Comparison of ENCODE assay signal across 10 cellular contexts in the genomic region with DNA sequence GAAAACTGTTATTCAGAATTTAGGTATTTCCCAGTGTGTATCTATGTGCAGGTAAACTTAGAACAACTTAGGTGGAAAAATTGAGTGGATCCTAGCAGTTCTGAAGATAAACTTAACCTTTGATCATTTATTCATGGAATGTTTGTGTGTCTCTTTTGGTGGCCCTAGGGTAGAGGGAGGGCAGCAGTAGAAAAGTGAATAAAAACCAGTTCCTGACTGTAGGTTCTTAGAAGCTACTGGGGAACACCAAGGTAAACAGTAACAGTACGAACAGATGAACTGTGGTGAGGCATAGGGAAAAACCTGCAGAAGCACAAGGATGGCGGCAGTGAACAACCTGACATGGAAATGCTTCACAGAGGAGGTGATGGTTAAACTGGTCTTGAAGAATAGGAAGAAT. TPM values are rescaled to one million over a fixed set of nuclear protein-coding genes. Genes with fewer than 3 reads are reported as not detected.
A peak's percentile ranks its signal among the peaks of the same experiment; 100 is the strongest.
DNase-seq lines count a peak whose midpoint lies in the region; ATAC-seq, FAIRE-seq and TF ChIP-seq lines count a peak whose summit lies in the region.
"Had no signal": no experiment of that assay in that cellular context is flagged by ENCODE, and none has a peak within 500 bp of the region (broad histone marks: within the 10 kb centered on the region; RNA-seq: fewer than 3 reads in every experiment).

No MANE protein-coding gene starts in this region.

- no peak for TF ChIP-seq CTCF in astrocyte (IDR thresholded peaks at IDR 0.05; ENCODE audit: insufficient read depth, low read depth, low read length)
- no peak for TF ChIP-seq CTCF in lung (IDR thresholded peaks at IDR 0.05; ENCODE audit: control extremely low read depth, extremely low read depth)
- TF ChIP-seq CTCF in thoracic aorta (IDR thresholded peaks at IDR 0.05), result no peak

- ATAC-seq in activated CD8-positive, alpha-beta memory T cell treated with anti-CD3 and anti-CD28 coated beads, Interleukin-2, amount 10 ng/mL, durations not matched to agents 7 days and 5 days, result no peak
- no peak for ATAC-seq in lung (ENCODE audit: insufficient read depth, low FRiP score)
- no peak for ATAC-seq in thoracic aorta (ENCODE audit: insufficient number of reproducible peaks, low FRiP score, low read depth)
- ATAC-seq in GM19328 (IDR thresholded peaks at IDR 0.05; ENCODE audit: unreplicated experiment), result no peak

- H3K4me1 Mint-ChIP-seq in activated CD8-positive, alpha-beta memory T cell treated with anti-CD3 and anti-CD28 coated beads, Interleukin-2, amount 10 ng/mL, durations not matched to agents 7 days and 5 days, result peaks cover 56% of the 10 kb centered on the region
- peaks cover 37% of the 10 kb centered on the region for H3K4me1 Mint-ChIP-seq in astrocyte (ENCODE audit: low read depth, unreplicated experiment)

- no peak for FAIRE-seq in astrocyte (lab: Jason Lieb, UNC)

- peak overlapping the region; percentile 36 for H3K9ac ChIP-seq in astrocyte (ENCODE audit: low read length)

- no peaks in the 10 kb centered on the region for H3K36me3 ChIP-seq in astrocyte (ENCODE audit: insufficient read depth, low read length)
- peaks cover 0 to 1% of the 10 kb centered on the region in 2 donors for H3K36me3 ChIP-seq in lung (ENCODE audit: control insufficient read depth in 2 of 2, insufficient read depth in 2 of 2, low read length in 2 of 2)
- H3K36me3 ChIP-seq in thoracic aorta, result no peaks in the 10 kb centered on the region

- peak overlapping the region; percentile 98 for H3K4me2 ChIP-seq in astrocyte (ENCODE audit: low read length)

- H2AFZ ChIP-seq in astrocyte (ENCODE audit: low read depth, low read length), result no peak overlapping the region

- H3K36me3 Mint-ChIP-seq in activated CD8-positive, alpha-beta memory T cell treated with anti-CD3 and anti-CD28 coated beads, Interleukin-2, amount 10 ng/mL, durations not matched to agents 7 days and 5 days, result peaks cover 26% of the 10 kb centered on the region
- no peaks in the 10 kb centered on the region for H3K36me3 Mint-ChIP-seq in astrocyte (ENCODE audit: low read depth, unreplicated experiment)

- H3K9me3 ChIP-seq in astrocyte (ENCODE audit: insufficient read depth, low read depth, low read length) (no peaks in the 10 kb centered on the region), lung (ENCODE audit: control insufficient read depth in 2 of 2, insufficient read depth in 1 of 2, low read length in 1 of 2) (no peaks in the 10 kb centered on the region), thoracic aorta (no peaks in the 10 kb centered on the region)

- H3K4me1 ChIP-seq in astrocyte (ENCODE audit: insufficient read depth, low read length) (peaks cover 11% of the 10 kb centered on the region), lung (ENCODE audit: control insufficient read depth in 2 of 2, insufficient read depth in 2 of 2, low read length in 2 of 2) (peaks cover 9 to 37% of the 10 kb centered on the region in 2 donors), thoracic aorta (ENCODE audit: control insufficient read depth in 1 of 2, low read depth in 2 of 2) (peaks cover 30 to 37% of the 10 kb centered on the region in 2 donors)

- CTCF ChIA-PET in activated CD8-positive, alpha-beta memory T cell treated with anti-CD3 and anti-CD28 coated beads, Interleukin-2, amount 10 ng/mL, durations not matched to agents 7 days and 5 days (lab: Charles Lee), result interaction anchor here (4.7 kb wide), 1 partner anchor 12 kb away, joined by 21 read pairs; no protein-coding TSS in a partner anchor

- no peak for DNase-seq in activated CD8-positive, alpha-beta memory T cell treated with anti-CD3 and anti-CD28 coated beads, Interleukin-2, amount 10 ng/mL, durations not matched to agents 7 days and 5 days
- DNase-seq in activated CD8-positive, alpha-beta memory T cell treated with anti-CD3 and anti-CD28 coated beads for 24 hours, result no peak
- no peak for DNase-seq in astrocyte (ENCODE audit: low read depth)
- DNase-seq in lung (ENCODE audit: low spot score), result no peak
- no peak for DNase-seq in thoracic aorta (ENCODE audit: low spot score)
- DNase-seq in central memory CD4-positive, alpha-beta T cell, result no peak
- DNase-seq in NCI-H226, result no peak
- DNase-seq: NCI-H1694 treated with DMSO at 0.1 percent for 48 hours had no signal

- H3K27ac ChIP-seq in astrocyte (ENCODE audit: low read depth, low read length), result no peak overlapping the region
- peak overlapping the region; percentile 36 to 84 for H3K27ac ChIP-seq in lung (ENCODE audit: low read depth in 1 of 2, low read length in 1 of 2)
- peak overlapping the region in 1 of 2 donors; percentile 4 for H3K27ac ChIP-seq in thoracic aorta
- H3K27ac ChIP-seq: C4-2B had no signal

- H3K27me3 ChIP-seq in astrocyte (ENCODE audit: insufficient read depth, low read length) (no peaks in the 10 kb centered on the region), lung (ENCODE audit: control insufficient read depth, insufficient read depth) (no peaks in the 10 kb centered on the region), thoracic aorta (replicated peaks; ENCODE audit: insufficient read depth) (no peaks in the 10 kb centered on the region)

- H3K27me3 Mint-ChIP-seq in activated CD8-positive, alpha-beta memory T cell treated with anti-CD3 and anti-CD28 coated beads, Interleukin-2, amount 10 ng/mL, durations not matched to agents 7 days and 5 days, result peaks cover 2% of the 10 kb centered on the region
- H3K27me3 Mint-ChIP-seq in astrocyte (ENCODE audit: low read depth, unreplicated experiment), result peaks cover 2% of the 10 kb centered on the region

- WGBS in lung, 2 donors, result 50 to 55% methylated on average over 2 of the region's 2 CpGs

- peak overlapping the region; percentile 97 for H3K27ac Mint-ChIP-seq in activated CD8-positive, alpha-beta memory T cell treated with anti-CD3 and anti-CD28 coated beads, Interleukin-2, amount 10 ng/mL, durations not matched to agents 7 days and 5 days
- H3K27ac Mint-ChIP-seq in astrocyte (ENCODE audit: unreplicated experiment), result no peak overlapping the region

- H3K79me2 ChIP-seq in astrocyte (ENCODE audit: insufficient read depth, low read length), result peaks cover 70% of the 10 kb centered on the region

- no peaks in the 10 kb centered on the region for H3K9me3 Mint-ChIP-seq in activated CD8-positive, alpha-beta memory T cell treated with anti-CD3 and anti-CD28 coated beads, Interleukin-2, amount 10 ng/mL, durations not matched to agents 7 days and 5 days (ENCODE audit: low read depth)
- H3K9me3 Mint-ChIP-seq in astrocyte (ENCODE audit: unreplicated experiment), result no peaks in the 10 kb centered on the region

- H3K4me3 ChIP-seq in astrocyte (ENCODE audit: insufficient read depth, low read depth, low read length), result no peak overlapping the region
- peak overlapping the region; percentile 37 for H3K4me3 ChIP-seq in lung
- H3K4me3 ChIP-seq in thoracic aorta, result peak overlapping the region; percentile 87

- peaks cover 58% of the 10 kb centered on the region for H4K20me1 ChIP-seq in astrocyte (ENCODE audit: insufficient read depth, low read length)

- peak overlapping the region; percentile 99 for H3K4me3 Mint-ChIP-seq in activated CD8-positive, alpha-beta memory T cell treated with anti-CD3 and anti-CD28 coated beads, Interleukin-2, amount 10 ng/mL, durations not matched to agents 7 days and 5 days
- H3K4me3 Mint-ChIP-seq in astrocyte (ENCODE audit: unreplicated experiment), result peak overlapping the region; percentile 76

RNA-seq across cellular contexts. Expression of a gene that starts 2.5 kb away (rescaled TPM):
- 10 to 100 TPM; 47.7 to 57.2 TPM for total RNA-seq in activated CD8-positive, alpha-beta memory T cell treated with anti-CD3 and anti-CD28 coated beads, Interleukin-2, amount 10 ng/mL, durations not matched to agents 7 days and 5 days
- total RNA-seq in astrocyte (12.8 and 13.3 TPM in 2 replicates), lung (100 to 1,000 TPM in 1 of 2 donors, 10 to 100 TPM in 1; 59.1 to 139 TPM), thoracic aorta (10 to 100 TPM; 26.5 to 82.6 TPM)
- 10 to 100 TPM; 19.2 to 32.0 TPM for polyA plus RNA-seq in lung
